7 cellular contexts compared by ENCODE assay signal in the genomic region with DNA sequence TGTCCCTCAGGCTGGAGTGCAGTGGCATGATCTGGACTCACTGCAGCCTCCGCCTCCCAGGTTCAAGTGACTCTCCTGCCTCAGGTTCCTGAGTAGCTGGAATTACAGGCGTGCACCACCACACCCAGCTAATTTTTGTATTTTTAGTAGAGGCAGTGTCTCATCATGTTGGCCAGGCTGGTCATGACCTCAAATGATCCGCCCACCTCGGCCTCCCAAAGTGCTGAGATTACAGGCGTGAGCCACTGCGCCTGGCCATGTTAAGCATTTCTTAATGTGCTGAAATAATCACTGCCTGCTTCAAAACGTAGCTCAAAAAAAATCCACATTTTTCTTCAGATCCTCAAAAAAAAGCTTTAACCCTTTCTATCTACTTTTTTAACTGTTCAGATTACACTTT. TPM values are rescaled to one million over a fixed set of nuclear protein-coding genes. Genes with fewer than 3 reads are reported as not detected.
DNase-seq lines count a peak whose midpoint lies in the region; ATAC-seq and TF ChIP-seq lines count a peak whose summit lies in the region.
"Not testable (repeated sequence)": the region's sequence is repeated elsewhere in the genome, so short reads cannot be mapped to it uniquely, and the experiment has no call there.

No MANE protein-coding gene starts in this region.

- not testable (repeated sequence) for H3K9me3 ChIP-seq in SK-N-SH; adrenal gland (replicated peaks in 1 of 3); naive thymus-derived CD4-positive, alpha-beta T cell (ENCODE audit: control insufficient read depth in 2 of 3, low read length in 3 of 3)

- POLR2A ChIA-PET in SK-N-SH (lab: Yijun Ruan, JAX), result not testable (repeated sequence)
- POLR2A ChIA-PET in naive thymus-derived CD4-positive, alpha-beta T cell (lab: Charles Lee), result interaction anchor here (0.5 to 0.6 kb wide), 2 partner anchors 31 to 1072 kb away, joined by 3 read pairs; no protein-coding TSS in a partner anchor

- not testable (repeated sequence) for H3K4me3 ChIP-seq in SK-N-SH (ENCODE audit: low read depth in 2 of 2, low read length in 1 of 2); epithelial cell of esophagus (ENCODE audit: low read length); naive thymus-derived CD4-positive, alpha-beta T cell (ENCODE audit: low read length)
- peak overlapping the region in 1 of 4 donors; percentile 2 for H3K4me3 ChIP-seq in adrenal gland

- H3K4me3 Mint-ChIP-seq in naive thymus-derived CD4-positive, alpha-beta T cell, result peak overlapping the region in 9 of 10 donors; percentile 16 to 100 (median 43)
- peak overlapping the region; percentile 22 for H3K4me3 Mint-ChIP-seq in stimulated activated effector memory CD8-positive, alpha-beta T cell treated with anti-CD3 and anti-CD28 coated beads, Interleukin-12 subunit alpha, Interleukin-12 subunit beta, amount 100 ng/mL, for 72 hours

- H3K9me3 Mint-ChIP-seq in naive thymus-derived CD4-positive, alpha-beta T cell; stimulated activated effector memory CD8-positive, alpha-beta T cell treated with anti-CD3 and anti-CD28 coated beads, Interleukin-12 subunit alpha, Interleukin-12 subunit beta, amount 100 ng/mL, for 72 hours: not testable (repeated sequence)

- H3F3A ChIP-seq in SK-N-SH (replicated peaks; ENCODE audit: insufficient read depth), result not testable (repeated sequence)

- H3K27me3 Mint-ChIP-seq in naive thymus-derived CD4-positive, alpha-beta T cell, result not testable (repeated sequence)

- H3K27me3 ChIP-seq in SK-N-SH (ENCODE audit: insufficient read depth); adrenal gland; naive thymus-derived CD4-positive, alpha-beta T cell (ENCODE audit: control insufficient read depth in 2 of 2, insufficient read depth in 2 of 2, low read length in 2 of 2): not testable (repeated sequence)

- ATAC-seq in left ventricle myocardium superior; naive thymus-derived CD4-positive, alpha-beta T cell; stimulated activated effector memory CD8-positive, alpha-beta T cell treated with anti-CD3 and anti-CD28 coated beads, Interleukin-12 subunit alpha, Interleukin-12 subunit beta, amount 100 ng/mL, for 72 hours: not testable (repeated sequence)

- not testable (repeated sequence) for TF ChIP-seq EP300 in SK-N-SH (IDR thresholded peaks at IDR 0.05; ENCODE audit: borderline replicate concordance in 1 of 2, low read depth in 1 of 2, low read length in 1 of 2)

- not testable (repeated sequence) for TF ChIP-seq CTCF in SK-N-SH (IDR thresholded peaks at IDR 0.05); adrenal gland (IDR thresholded peaks at IDR 0.05); epithelial cell of esophagus (IDR thresholded peaks at IDR 0.05; ENCODE audit: insufficient read depth, low read depth, low read length, missing control alignments)

- not testable (repeated sequence) for H3K9me2 ChIP-seq in SK-N-SH

- H3K4me1 ChIP-seq in SK-N-SH (ENCODE audit: control insufficient read depth in 1 of 2, insufficient read depth in 2 of 2, low read depth in 1 of 2, low read length in 1 of 2), result peaks cover 3 to 15% of the 10 kb centered on the region in 2 experiments; a peak in 3 of 4 replicates
- H3K4me1 ChIP-seq in adrenal gland (replicated peaks in 1 of 2), result peaks cover 37 to 62% of the 10 kb centered on the region in 2 donors
- H3K4me1 ChIP-seq in naive thymus-derived CD4-positive, alpha-beta T cell (ENCODE audit: control insufficient read depth in 2 of 2, insufficient read depth in 2 of 2, low read length in 2 of 2), result peaks cover 30 to 34% of the 10 kb centered on the region in 2 donors

- H3K9ac ChIP-seq in SK-N-SH, result not testable (repeated sequence)

- H3K36me3 ChIP-seq in SK-N-SH (replicated peaks in 1 of 2; ENCODE audit: control insufficient read depth in 1 of 2, insufficient read depth in 2 of 2, low read length in 1 of 2); adrenal gland (replicated peaks in 1 of 2); naive thymus-derived CD4-positive, alpha-beta T cell (ENCODE audit: control insufficient read depth in 2 of 3, insufficient read depth in 3 of 3, low read length in 3 of 3): not testable (repeated sequence)

- not testable (repeated sequence) for TF ChIP-seq POLR2A in adrenal gland (IDR thresholded peaks at IDR 0.05)

- peak; percentile 20 for DNase-seq in ELR (ENCODE audit: low read depth)
- DNase-seq in SK-N-SH; naive thymus-derived CD4-positive, alpha-beta T cell; stimulated activated effector memory CD8-positive, alpha-beta T cell treated with anti-CD3 and anti-CD28 coated beads, Interleukin-12 subunit alpha, Interleukin-12 subunit beta, amount 100 ng/mL, for 72 hours (ENCODE audit: low spot score in 2 of 2): not testable (repeated sequence)
- peak in 6 of 7 donors; percentile 49 to 68 (median 54) for DNase-seq in adrenal gland
- DNase-seq in epithelial cell of esophagus (ENCODE audit: low read depth), result peak; percentile 22
- DNase-seq in left ventricle myocardium superior, result peak; percentile 59

- CTCF ChIA-PET in SK-N-SH (lab: Yijun Ruan, JAX), result interaction anchor here (0.8 to 1.3 kb wide), 2 partner anchors 62 to 67 kb away, joined by 3 read pairs; no protein-coding TSS in a partner anchor
- CTCF ChIA-PET in naive thymus-derived CD4-positive, alpha-beta T cell (lab: Charles Lee), result interaction anchor here (1.2 kb wide), 1 partner anchor 12 kb away, joined by 5 read pairs; no protein-coding TSS in a partner anchor

- intact Hi-C loops in adrenal gland (cut with DNase I) (loop anchor here in 1 of 2 donors (10.0 kb wide), 1 partner anchor 61 kb away; no protein-coding TSS in a partner anchor), left ventricle myocardium superior (cut with micrococcal nuclease) (loop anchor here (5.0 kb wide), 1 partner anchor 53 kb away; no protein-coding TSS in a partner anchor)
- intact Hi-C loops in naive thymus-derived CD4-positive, alpha-beta T cell (cut with micrococcal nuclease), result not testable (repeated sequence)

- H3K79me2 ChIP-seq in SK-N-SH (ENCODE audit: insufficient read depth), result peaks cover 95% of the 10 kb centered on the region

- not testable (repeated sequence) for H2AFZ ChIP-seq in SK-N-SH (ENCODE audit: low read depth)

- WGBS in SK-N-SH (ENCODE audit: low lambda C conversion rate), result 91% methylated on average over 7 of the region's 7 CpGs
- 31 to 57% (median 36%) methylated on average over 7 of the region's 7 CpGs for WGBS in adrenal gland, 4 donors

- peak overlapping the region; percentile 38; the same call in 1 of the 2 replicates for H3K4me2 ChIP-seq in SK-N-SH

- H3K27ac ChIP-seq in SK-N-SH (ENCODE audit: low read depth in 2 of 2, low read length in 1 of 2); naive thymus-derived CD4-positive, alpha-beta T cell (ENCODE audit: low read depth, low read length): not testable (repeated sequence)
- H3K27ac ChIP-seq in adrenal gland, result peak overlapping the region in 3 of 5 donors; percentile 37 to 98 (median 39)

- H3K36me3 Mint-ChIP-seq in naive thymus-derived CD4-positive, alpha-beta T cell, result not testable (repeated sequence)
- peaks cover 42% of the 10 kb centered on the region for H3K36me3 Mint-ChIP-seq in stimulated activated effector memory CD8-positive, alpha-beta T cell treated with anti-CD3 and anti-CD28 coated beads, Interleukin-12 subunit alpha, Interleukin-12 subunit beta, amount 100 ng/mL, for 72 hours

- H4K20me1 ChIP-seq in SK-N-SH (ENCODE audit: insufficient read depth), result peaks cover 89% of the 10 kb centered on the region

- H3K27ac Mint-ChIP-seq in naive thymus-derived CD4-positive, alpha-beta T cell; stimulated activated effector memory CD8-positive, alpha-beta T cell treated with anti-CD3 and anti-CD28 coated beads, Interleukin-12 subunit alpha, Interleukin-12 subunit beta, amount 100 ng/mL, for 72 hours: not testable (repeated sequence)

- H3K4me1 Mint-ChIP-seq in naive thymus-derived CD4-positive, alpha-beta T cell, result peaks cover 44 to 84% (median 63%) of the 10 kb centered on the region in 7 donors
- H3K4me1 Mint-ChIP-seq in stimulated activated effector memory CD8-positive, alpha-beta T cell treated with anti-CD3 and anti-CD28 coated beads, Interleukin-12 subunit alpha, Interleukin-12 subunit beta, amount 100 ng/mL, for 72 hours, result peaks cover 56% of the 10 kb centered on the region

- TF ChIP-seq RAD21 in SK-N-SH (IDR thresholded peaks at IDR 0.05; ENCODE audit: low read length), result not testable (repeated sequence)

RNA-seq across cellular contexts. Expression of a gene that starts 4.4 kb away (rescaled TPM):
- polyA plus RNA-seq in SK-N-SH (2012; rRNA removed) (111 and 113 TPM in 2 replicates), adrenal gland (100 to 1,000 TPM in 1 of 3 donors, 10 to 100 TPM in 2; 70.0 to 235 (median 77.9) TPM)
- 131 and 214 TPM in 2 replicates for polyA plus RNA-seq in SK-N-SH (2012; cell fraction: cytosol; rRNA removed)
- polyA plus RNA-seq in SK-N-SH (2012; cell fraction: nucleus; rRNA removed), result 25.4 and 55.8 TPM in 2 replicates
- total RNA-seq in adrenal gland (100 to 1,000 TPM in 6 of 8 donors, 10 to 100 TPM in 2; 53.8 to 213 (median 136) TPM), left ventricle myocardium superior (121 TPM)
- 10 to 100 TPM; 48.8 to 78.6 (median 65.8) TPM for total RNA-seq in naive thymus-derived CD4-positive, alpha-beta T cell
- polyA plus RNA-seq in naive thymus-derived CD4-positive, alpha-beta T cell, result 10 to 100 TPM; 53.6 to 61.4 TPM
